ENCODE assay signal across 19 cellular contexts in genomic region chr16:71974068-71974818, GRCh38. TPM values are rescaled to one million over a fixed set of nuclear protein-coding genes. Genes with fewer than 3 reads are reported as not detected.
"Had no signal": no experiment of that assay in that cellular context is flagged by ENCODE, and none has a peak within 500 bp of the region (broad histone marks: within the 10 kb centered on the region; RNA-seq: fewer than 3 reads in every experiment).

No MANE protein-coding gene starts in this region.

- H3K27ac ChIP-seq: heart left ventricle, psoas muscle, skin epidermis had no signal

- FAIRE-seq: colon, frontal cortex, islet of Langerhans had no signal

- H3K4me3 ChIP-seq: heart left ventricle, psoas muscle, skin epidermis had no signal

- H3K9me3 ChIP-seq: heart left ventricle, psoas muscle had no signal

- H3K4me1 ChIP-seq: heart left ventricle, psoas muscle had no signal

- H3K36me3 ChIP-seq: heart left ventricle had no signal

- ATAC-seq: heart left ventricle; left lobe of liver; naive thymus-derived CD4-positive, alpha-beta T cell; psoas muscle; sciatic nerve had no signal

- DNase-seq: dermis blood vessel endothelial cell; heart left ventricle; hippocampal formation; mammary epithelial cell; naive thymus-derived CD4-positive, alpha-beta T cell; nephron progenitor cell; psoas muscle; retina; stimulated activated CD4-positive, alpha-beta T cell treated with anti-CD3 and anti-CD28 coated beads, Interleukin-12 subunit alpha, Interleukin-12 subunit beta, amount 100 ng/mL, for 4 hours; stimulated activated naive CD4-positive, alpha-beta T cell treated with Interleukin-2 at 50 U/mL for 16 hours had no signal

RNA-seq across cellular contexts. Expression of gene PKD1L3, which starts 26.0 kb away (rescaled TPM):
- total RNA-seq: fibroblast of lung, glomerular endothelial cell, osteoblast had no signal
- polyA plus RNA-seq: fibroblast of lung; mammary epithelial cell; naive thymus-derived CD4-positive, alpha-beta T cell had no signal
